ENCODE assay signal across 8 cellular contexts in the genomic region with DNA sequence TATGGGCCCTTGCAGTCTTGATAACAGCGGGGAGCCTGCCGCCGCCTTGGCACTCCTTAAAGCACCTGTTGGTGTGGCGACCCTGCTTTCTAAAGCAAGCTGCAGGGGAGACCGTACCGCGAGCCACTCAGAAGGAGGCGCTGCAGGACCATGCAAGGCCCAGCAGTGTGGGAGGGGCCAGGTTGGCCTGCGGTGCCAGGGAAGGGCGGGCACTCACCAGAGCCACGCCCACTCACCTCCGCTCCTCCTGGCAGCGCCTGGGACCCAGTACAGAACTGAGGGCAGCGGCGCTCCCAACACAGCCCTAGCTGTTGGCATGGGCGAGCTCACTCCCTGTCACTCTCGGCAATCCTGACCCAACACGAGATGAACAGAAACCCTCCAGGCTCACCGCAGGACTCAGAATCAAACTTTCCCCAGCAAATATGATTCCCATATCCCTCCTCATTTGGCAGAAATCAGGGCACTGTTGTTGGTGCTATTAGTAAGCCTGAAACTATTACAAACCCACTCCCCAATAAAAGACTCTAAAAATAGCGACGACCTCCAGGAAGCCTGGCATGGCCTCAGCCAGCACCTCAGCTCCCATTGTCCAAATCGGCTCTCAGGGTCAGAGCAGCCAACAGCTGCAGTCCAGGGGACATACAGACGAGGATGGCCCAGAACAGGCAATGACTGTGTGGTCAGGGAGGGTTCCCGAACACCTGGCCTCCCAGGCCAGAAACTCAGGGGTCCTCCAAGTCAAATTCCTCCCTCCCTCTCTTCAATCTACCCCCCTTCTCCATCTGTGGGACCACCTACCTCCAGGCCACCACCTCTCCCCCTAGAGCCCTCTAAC.
DNase-seq lines count a peak whose midpoint lies in the region; ATAC-seq and TF ChIP-seq lines count a peak whose summit lies in the region.

No MANE protein-coding gene starts in this region.

- H3K9me3 ChIP-seq in DOHH2 (ENCODE audit: control insufficient read depth, insufficient read depth, low read length) (no peaks in the 10 kb centered on the region), sigmoid colon (no peaks in the 10 kb centered on the region)

- no peak for TF ChIP-seq POLR2A in sigmoid colon (IDR thresholded peaks at IDR 0.05)

- H3K9me2 ChIP-seq in DOHH2 (replicated peaks; ENCODE audit: control insufficient read depth, low read length): no peaks in the 10 kb centered on the region

- H3K4me2 ChIP-seq in DOHH2 (ENCODE audit: low read length): no peak overlapping the region

- DNase-seq in RWPE1 (ENCODE audit: low spot score): peak; percentile 27
- peak; percentile 63 for DNase-seq in activated effector memory CD4-positive, alpha-beta T cell treated with Interleukin-2 at 50 U/mL for 16 hours
- DNase-seq in Right ventricle myocardium superior: peak; percentile 87
- DNase-seq in sigmoid colon: peak; percentile 88

- H3F3A ChIP-seq in DOHH2 (ENCODE audit: control insufficient read depth, insufficient read depth): no peaks in the 10 kb centered on the region

- H3K27ac ChIP-seq in DOHH2 (ENCODE audit: low read depth, low read length) (no peak overlapping the region), RWPE1 (peak overlapping the region; percentile 24), sigmoid colon (no peak overlapping the region)

- H3K4me1 ChIP-seq in DOHH2 (ENCODE audit: control insufficient read depth, low read length) (no peaks in the 10 kb centered on the region), sigmoid colon (peaks cover 0 to 34% (median 27%) of the 10 kb centered on the region in 4 donors)

- no peaks in the 10 kb centered on the region; the same call in 1 of the 2 replicates for H3K36me3 ChIP-seq in DOHH2 (ENCODE audit: control insufficient read depth, low read length)
- H3K36me3 ChIP-seq in sigmoid colon: peaks cover 17 to 50% (median 24%) of the 10 kb centered on the region in 4 donors

- H3K27me3 ChIP-seq in DOHH2 (ENCODE audit: control insufficient read depth, low read length) (no peaks in the 10 kb centered on the region), sigmoid colon (no peaks in the 10 kb centered on the region)

- CTCF ChIA-PET in RWPE1 (lab: Yijun Ruan, JAX): interaction anchor here (1.1 kb wide), 1 partner anchor 108 kb away, joined by 3 read pairs; no protein-coding TSS in a partner anchor

- ATAC-seq in HG02571 (IDR thresholded peaks at IDR 0.05; ENCODE audit: unreplicated experiment): peak; percentile 68
- ATAC-seq in Right ventricle myocardium superior (ENCODE audit: poor library complexity): peak; percentile 68
- ATAC-seq in GM19395 (IDR thresholded peaks at IDR 0.05; ENCODE audit: unreplicated experiment): no peak
- no peak for ATAC-seq in GM19397 (IDR thresholded peaks at IDR 0.05; ENCODE audit: unreplicated experiment)

- intact Hi-C loops in Right ventricle myocardium superior (cut with DNase I) (loop anchor here (5.0 kb wide), 1 partner anchor 107 kb away; no protein-coding TSS in a partner anchor), sigmoid colon (cut with DNase I) (loop anchor here (1.0 to 5.0 kb wide), 2 partner anchors 33 to 108 kb away; no protein-coding TSS in a partner anchor)

- H3K4me3 ChIP-seq in DOHH2 (ENCODE audit: low read length) (no peak overlapping the region), sigmoid colon (no peak overlapping the region)

- POLR2A ChIA-PET in RWPE1 (lab: Yijun Ruan, JAX; ENCODE audit: low non-redundant PET): no interaction called here

- 25 to 58% methylated on average over 24 of the region's 24 CpGs for WGBS in sigmoid colon, 2 donors

- no peak for TF ChIP-seq EP300 in sigmoid colon (IDR thresholded peaks at IDR 0.05)

- H4K20me1 ChIP-seq in DOHH2 (ENCODE audit: control insufficient read depth, insufficient read depth, low read depth, low read length): no peaks in the 10 kb centered on the region

- TF ChIP-seq CTCF in DOHH2 (IDR thresholded peaks at IDR 0.05; ENCODE audit: low read depth, low read length, poor library complexity, severe bottlenecking) (peak; percentile 80), RWPE1 (conservative IDR thresholded peaks at IDR 0.05; ENCODE audit: low read depth) (no peak; the same call in 1 of the 2 replicates), sigmoid colon (IDR thresholded peaks at IDR 0.05) (peak; percentile 43 to 58 (median 49))

- H3K79me2 ChIP-seq in DOHH2 (ENCODE audit: control insufficient read depth, low read length): no peaks in the 10 kb centered on the region

Comparison
In these comparisons a context has a peak if more than half of its experiments do, and no peak if none do; other contexts are left out.
1. ATAC-seq: peak in HG02571 (single experiment) and Right ventricle myocardium superior (single experiment); none in GM19395 (single experiment) and GM19397 (single experiment).
2. DNase-seq: peak in every context shown above with its lines; median percentile 88 in sigmoid colon; 87 in Right ventricle myocardium superior; 63 in activated effector memory CD4-positive, alpha-beta T cell treated with Interleukin-2 at 50 U/mL for 16 hours; 27 in RWPE1.